ENCODE assay signal across 8 cellular contexts in genomic region chr9:105694320-105694847, GRCh38. TPM values are rescaled to one million over a fixed set of nuclear protein-coding genes. Genes with fewer than 3 reads are reported as not detected.
DNase-seq lines count a peak whose midpoint lies in the region; ATAC-seq and TF ChIP-seq lines count a peak whose summit lies in the region.

A gene with protein sequence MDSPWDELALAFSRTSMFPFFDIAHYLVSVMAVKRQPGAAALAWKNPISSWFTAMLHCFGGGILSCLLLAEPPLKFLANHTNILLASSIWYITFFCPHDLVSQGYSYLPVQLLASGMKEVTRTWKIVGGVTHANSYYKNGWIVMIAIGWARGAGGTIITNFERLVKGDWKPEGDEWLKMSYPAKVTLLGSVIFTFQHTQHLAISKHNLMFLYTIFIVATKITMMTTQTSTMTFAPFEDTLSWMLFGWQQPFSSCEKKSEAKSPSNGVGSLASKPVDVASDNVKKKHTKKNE (plus strand): TSS chr9:105694541. CDS start chr9:105694661, 120 bp downstream.

- DNase-seq in GDM1 (lab: John Stamatoyannopoulos, UW) (peak; percentile 73), GM23338 (ENCODE audit: low spot score) (peak; percentile 86), globus pallidus (ENCODE audit: low spot score) (peak; percentile 76), omental fat pad (ENCODE audit: low spot score) (peak; percentile 41), suprapubic skin (ENCODE audit: low spot score in 2 of 2) (peak; percentile 77 to 82)
- peak; percentile 35 to 75 (median 48) for DNase-seq in activated naive CD4-positive, alpha-beta T cell (lab: John Stamatoyannopoulos, UW)

- WGBS in suprapubic skin: 0% methylated on average over 10 of the region's 64 CpGs

- H3K36me3 Mint-ChIP-seq in GM23338 (ENCODE audit: low read depth): no peaks in the 10 kb centered on the region

- TF ChIP-seq POLR2A in Raji (IDR thresholded peaks at IDR 0.05; ENCODE audit: insufficient read depth, low read depth, low read length): peak; percentile 80
- TF ChIP-seq POLR2A in suprapubic skin (IDR thresholded peaks at IDR 0.05): peak in 1 of 2 donors; percentile 58

- peaks cover 3% of the 10 kb centered on the region; the same call in 1 of the 2 replicates for H3K79me2 ChIP-seq in GM23338 (replicated peaks; ENCODE audit: insufficient read depth)

- H3K9me3 ChIP-seq in KOPT-K1 (ENCODE audit: insufficient read depth, low read length, poor library complexity, severe bottlenecking) (no peaks in the 10 kb centered on the region), suprapubic skin (no peaks in the 10 kb centered on the region)

- H3K36me3 ChIP-seq in GM23338 (ENCODE audit: insufficient read depth): no peaks in the 10 kb centered on the region
- no peaks in the 10 kb centered on the region for H3K36me3 ChIP-seq in KOPT-K1 (ENCODE audit: insufficient read depth, low read length)
- no peaks in the 10 kb centered on the region for H3K36me3 ChIP-seq in suprapubic skin

- H3K4me1 Mint-ChIP-seq in GM23338: peaks cover 7% of the 10 kb centered on the region; the same call in 2 of the 3 replicates

- H3K27me3 ChIP-seq in GM23338 (ENCODE audit: insufficient read depth) (peaks cover 33% of the 10 kb centered on the region), suprapubic skin (peaks cover 32% of the 10 kb centered on the region)

- H3K4me2 ChIP-seq in GM23338: peak within 1 kb of the TSS; percentile 87

- TF ChIP-seq CTCF in GM23338 (conservative IDR thresholded peaks at IDR 0.05; ENCODE audit: low read depth in 2 of 2) (no peak), omental fat pad (IDR thresholded peaks at IDR 0.05) (no peak), suprapubic skin (IDR thresholded peaks at IDR 0.05) (no peak)

- peak within 1 kb of the TSS; percentile 96 for H2AFZ ChIP-seq in GM23338

- H3F3A ChIP-seq in GM23338 (replicated peaks; ENCODE audit: low read depth): no peaks in the 10 kb centered on the region

- no peak within 1 kb of the TSS for H3K27ac ChIP-seq in GM23338 (ENCODE audit: low read depth)
- H3K27ac ChIP-seq in KOPT-K1 (ENCODE audit: low read depth, low read length, poor library complexity, severe bottlenecking): peak within 1 kb of the TSS; percentile 43
- H3K27ac ChIP-seq in suprapubic skin: peak within 1 kb of the TSS; percentile 79

- peaks cover 19% of the 10 kb centered on the region for H3K27me3 Mint-ChIP-seq in GM23338 (ENCODE audit: insufficient read depth, low read depth, poor library complexity)

- H3K4me3 ChIP-seq in GM23338 (peak within 1 kb of the TSS; percentile 68), suprapubic skin (peak within 1 kb of the TSS; percentile 94)

- peaks cover 8% of the 10 kb centered on the region for H3K4me1 ChIP-seq in GM23338 (ENCODE audit: insufficient read depth)
- peaks cover 19% of the 10 kb centered on the region for H3K4me1 ChIP-seq in suprapubic skin

- TF ChIP-seq EP300 in suprapubic skin (IDR thresholded peaks at IDR 0.05): no peak

- ATAC-seq in GM23338 (peak; percentile 92), omental fat pad (ENCODE audit: low FRiP score) (peak; percentile 96)

- H3K27ac Mint-ChIP-seq in GM23338: no peak within 1 kb of the TSS

- H4K20me1 ChIP-seq in GM23338 (replicated peaks; ENCODE audit: insufficient read depth): no peaks in the 10 kb centered on the region; the same call in 1 of the 2 replicates

- H3K4me3 Mint-ChIP-seq in GM23338: peak within 1 kb of the TSS; percentile 81

- H3K9me2 ChIP-seq in GM23338 (ENCODE audit: insufficient read depth): no peaks in the 10 kb centered on the region

- no peaks in the 10 kb centered on the region for H3K9me3 Mint-ChIP-seq in GM23338

TF ChIP-seq in GM23338, 12 proteins besides CTCF, POLR2A, EP300 and RAD21 (continues in another document):
- TF ChIP-seq, protein P1, sequence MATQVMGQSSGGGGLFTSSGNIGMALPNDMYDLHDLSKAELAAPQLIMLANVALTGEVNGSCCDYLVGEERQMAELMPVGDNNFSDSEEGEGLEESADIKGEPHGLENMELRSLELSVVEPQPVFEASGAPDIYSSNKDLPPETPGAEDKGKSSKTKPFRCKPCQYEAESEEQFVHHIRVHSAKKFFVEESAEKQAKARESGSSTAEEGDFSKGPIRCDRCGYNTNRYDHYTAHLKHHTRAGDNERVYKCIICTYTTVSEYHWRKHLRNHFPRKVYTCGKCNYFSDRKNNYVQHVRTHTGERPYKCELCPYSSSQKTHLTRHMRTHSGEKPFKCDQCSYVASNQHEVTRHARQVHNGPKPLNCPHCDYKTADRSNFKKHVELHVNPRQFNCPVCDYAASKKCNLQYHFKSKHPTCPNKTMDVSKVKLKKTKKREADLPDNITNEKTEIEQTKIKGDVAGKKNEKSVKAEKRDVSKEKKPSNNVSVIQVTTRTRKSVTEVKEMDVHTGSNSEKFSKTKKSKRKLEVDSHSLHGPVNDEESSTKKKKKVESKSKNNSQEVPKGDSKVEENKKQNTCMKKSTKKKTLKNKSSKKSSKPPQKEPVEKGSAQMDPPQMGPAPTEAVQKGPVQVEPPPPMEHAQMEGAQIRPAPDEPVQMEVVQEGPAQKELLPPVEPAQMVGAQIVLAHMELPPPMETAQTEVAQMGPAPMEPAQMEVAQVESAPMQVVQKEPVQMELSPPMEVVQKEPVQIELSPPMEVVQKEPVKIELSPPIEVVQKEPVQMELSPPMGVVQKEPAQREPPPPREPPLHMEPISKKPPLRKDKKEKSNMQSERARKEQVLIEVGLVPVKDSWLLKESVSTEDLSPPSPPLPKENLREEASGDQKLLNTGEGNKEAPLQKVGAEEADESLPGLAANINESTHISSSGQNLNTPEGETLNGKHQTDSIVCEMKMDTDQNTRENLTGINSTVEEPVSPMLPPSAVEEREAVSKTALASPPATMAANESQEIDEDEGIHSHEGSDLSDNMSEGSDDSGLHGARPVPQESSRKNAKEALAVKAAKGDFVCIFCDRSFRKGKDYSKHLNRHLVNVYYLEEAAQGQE (IDR thresholded peaks at IDR 0.05; ENCODE audit: unreplicated experiment): no peak
- peak; percentile 54; the same call in 1 of the 2 replicates for TF ChIP-seq POLR2AphosphoS5 (IDR thresholded peaks at IDR 0.05; ENCODE audit: low read depth)
- TF ChIP-seq EZH2 (IDR thresholded peaks at IDR 0.05; ENCODE audit: low read depth, unreplicated experiment): no peak
- TF ChIP-seq ZNF331 (CRISPR knock-in tag; IDR thresholded peaks at IDR 0.05; ENCODE audit: low read depth): no peak
- no peak for TF ChIP-seq ZNF114 (CRISPR knock-in tag; IDR thresholded peaks at IDR 0.05)
- TF ChIP-seq, protein P2, sequence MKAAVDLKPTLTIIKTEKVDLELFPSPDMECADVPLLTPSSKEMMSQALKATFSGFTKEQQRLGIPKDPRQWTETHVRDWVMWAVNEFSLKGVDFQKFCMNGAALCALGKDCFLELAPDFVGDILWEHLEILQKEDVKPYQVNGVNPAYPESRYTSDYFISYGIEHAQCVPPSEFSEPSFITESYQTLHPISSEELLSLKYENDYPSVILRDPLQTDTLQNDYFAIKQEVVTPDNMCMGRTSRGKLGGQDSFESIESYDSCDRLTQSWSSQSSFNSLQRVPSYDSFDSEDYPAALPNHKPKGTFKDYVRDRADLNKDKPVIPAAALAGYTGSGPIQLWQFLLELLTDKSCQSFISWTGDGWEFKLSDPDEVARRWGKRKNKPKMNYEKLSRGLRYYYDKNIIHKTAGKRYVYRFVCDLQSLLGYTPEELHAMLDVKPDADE (IDR thresholded peaks at IDR 0.05): no peak
- no peak for TF ChIP-seq NANOG (IDR thresholded peaks at IDR 0.05; ENCODE audit: borderline replicate concordance)

RNA-seq across cellular contexts. Expression of the gene that starts here (rescaled TPM):
- total RNA-seq in GM23338 (2014; rRNA removed; shearing (Covaris generic)): 14.7 and 18.1 TPM in 2 replicates
- polyA plus RNA-seq in GM23338 (2016; fragmentation: Nextera tagmentation; extraction: Ambion mirVana): 8.0 and 9.4 TPM in 2 replicates
- 10 to 100 TPM in 3 of 4 donors, 1 to 10 TPM in 1; 4.5 to 20.1 (median 13.1) TPM for total RNA-seq in omental fat pad
- 10 to 100 TPM in 2 of 4 donors, 1 to 10 TPM in 2; 7.4 to 12.5 (median 9.7) TPM for total RNA-seq in suprapubic skin
